In genomic region chr15:90666135-90666909, GRCh38 we compare ENCODE assay signal across 2 cellular contexts.
TF ChIP-seq lines count a peak whose summit lies in the region.

No MANE protein-coding gene starts in this region.

TF ChIP-seq in A549, 52 proteins besides CTCF, POLR2A, EP300 and RAD21 (continued from another document):
- no peak for TF ChIP-seq HMGXB4 (CRISPR knock-in tag; IDR thresholded peaks at IDR 0.05; ENCODE audit: borderline replicate concordance)
- no peak for TF ChIP-seq ZNF302 (CRISPR knock-in tag; IDR thresholded peaks at IDR 0.05)

TF ChIP-seq in GM12878, 131 proteins besides CTCF, POLR2A, EP300 and RAD21 (continued from another document):
- TF ChIP-seq ZNF687 (IDR thresholded peaks at IDR 0.05) (no peak), E4F1 (IDR thresholded peaks at IDR 0.05; ENCODE audit: borderline replicate concordance, partially characterized antibody) (no peak), DPF2 (IDR thresholded peaks at IDR 0.05) (no peak), TBL1XR1 (IDR thresholded peaks at IDR 0.05; ENCODE audit: low read depth, low read length) (no peak), ESRRA (IDR thresholded peaks at IDR 0.05; ENCODE audit: low read length) (no peak), JUNB (IDR thresholded peaks at IDR 0.05) (no peak), ZNF384 (IDR thresholded peaks at IDR 0.05; ENCODE audit: borderline replicate concordance, low read depth, low read length) (no peak), TCF7 (IDR thresholded peaks at IDR 0.05; ENCODE audit: borderline replicate concordance) (no peak), ZZZ3 (IDR thresholded peaks at IDR 0.05; ENCODE audit: control insufficient read depth, insufficient read length, low read depth) (no peak), SREBF2 (IDR thresholded peaks at IDR 0.05; ENCODE audit: low read length) (no peak), EZH2 (IDR thresholded peaks at IDR 0.05; ENCODE audit: borderline replicate concordance, control insufficient read depth, low read depth, low read length) (no peak)
- TF ChIP-seq, protein P1, sequence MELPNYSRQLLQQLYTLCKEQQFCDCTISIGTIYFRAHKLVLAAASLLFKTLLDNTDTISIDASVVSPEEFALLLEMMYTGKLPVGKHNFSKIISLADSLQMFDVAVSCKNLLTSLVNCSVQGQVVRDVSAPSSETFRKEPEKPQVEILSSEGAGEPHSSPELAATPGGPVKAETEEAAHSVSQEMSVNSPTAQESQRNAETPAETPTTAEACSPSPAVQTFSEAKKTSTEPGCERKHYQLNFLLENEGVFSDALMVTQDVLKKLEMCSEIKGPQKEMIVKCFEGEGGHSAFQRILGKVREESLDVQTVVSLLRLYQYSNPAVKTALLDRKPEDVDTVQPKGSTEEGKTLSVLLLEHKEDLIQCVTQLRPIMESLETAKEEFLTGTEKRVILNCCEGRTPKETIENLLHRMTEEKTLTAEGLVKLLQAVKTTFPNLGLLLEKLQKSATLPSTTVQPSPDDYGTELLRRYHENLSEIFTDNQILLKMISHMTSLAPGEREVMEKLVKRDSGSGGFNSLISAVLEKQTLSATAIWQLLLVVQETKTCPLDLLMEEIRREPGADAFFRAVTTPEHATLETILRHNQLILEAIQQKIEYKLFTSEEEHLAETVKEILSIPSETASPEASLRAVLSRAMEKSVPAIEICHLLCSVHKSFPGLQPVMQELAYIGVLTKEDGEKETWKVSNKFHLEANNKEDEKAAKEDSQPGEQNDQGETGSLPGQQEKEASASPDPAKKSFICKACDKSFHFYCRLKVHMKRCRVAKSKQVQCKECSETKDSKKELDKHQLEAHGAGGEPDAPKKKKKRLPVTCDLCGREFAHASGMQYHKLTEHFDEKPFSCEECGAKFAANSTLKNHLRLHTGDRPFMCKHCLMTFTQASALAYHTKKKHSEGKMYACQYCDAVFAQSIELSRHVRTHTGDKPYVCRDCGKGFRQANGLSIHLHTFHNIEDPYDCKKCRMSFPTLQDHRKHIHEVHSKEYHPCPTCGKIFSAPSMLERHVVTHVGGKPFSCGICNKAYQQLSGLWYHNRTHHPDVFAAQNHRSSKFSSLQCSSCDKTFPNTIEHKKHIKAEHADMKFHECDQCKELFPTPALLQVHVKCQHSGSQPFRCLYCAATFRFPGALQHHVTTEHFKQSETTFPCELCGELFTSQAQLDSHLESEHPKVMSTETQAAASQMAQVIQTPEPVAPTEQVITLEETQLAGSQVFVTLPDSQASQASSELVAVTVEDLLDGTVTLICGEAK (IDR thresholded peaks at IDR 0.05; ENCODE audit: borderline replicate concordance), result 0 out of 2 replicates have a peak, but pooled peaks have one; percentile 8
- TF ChIP-seq, protein P2, sequence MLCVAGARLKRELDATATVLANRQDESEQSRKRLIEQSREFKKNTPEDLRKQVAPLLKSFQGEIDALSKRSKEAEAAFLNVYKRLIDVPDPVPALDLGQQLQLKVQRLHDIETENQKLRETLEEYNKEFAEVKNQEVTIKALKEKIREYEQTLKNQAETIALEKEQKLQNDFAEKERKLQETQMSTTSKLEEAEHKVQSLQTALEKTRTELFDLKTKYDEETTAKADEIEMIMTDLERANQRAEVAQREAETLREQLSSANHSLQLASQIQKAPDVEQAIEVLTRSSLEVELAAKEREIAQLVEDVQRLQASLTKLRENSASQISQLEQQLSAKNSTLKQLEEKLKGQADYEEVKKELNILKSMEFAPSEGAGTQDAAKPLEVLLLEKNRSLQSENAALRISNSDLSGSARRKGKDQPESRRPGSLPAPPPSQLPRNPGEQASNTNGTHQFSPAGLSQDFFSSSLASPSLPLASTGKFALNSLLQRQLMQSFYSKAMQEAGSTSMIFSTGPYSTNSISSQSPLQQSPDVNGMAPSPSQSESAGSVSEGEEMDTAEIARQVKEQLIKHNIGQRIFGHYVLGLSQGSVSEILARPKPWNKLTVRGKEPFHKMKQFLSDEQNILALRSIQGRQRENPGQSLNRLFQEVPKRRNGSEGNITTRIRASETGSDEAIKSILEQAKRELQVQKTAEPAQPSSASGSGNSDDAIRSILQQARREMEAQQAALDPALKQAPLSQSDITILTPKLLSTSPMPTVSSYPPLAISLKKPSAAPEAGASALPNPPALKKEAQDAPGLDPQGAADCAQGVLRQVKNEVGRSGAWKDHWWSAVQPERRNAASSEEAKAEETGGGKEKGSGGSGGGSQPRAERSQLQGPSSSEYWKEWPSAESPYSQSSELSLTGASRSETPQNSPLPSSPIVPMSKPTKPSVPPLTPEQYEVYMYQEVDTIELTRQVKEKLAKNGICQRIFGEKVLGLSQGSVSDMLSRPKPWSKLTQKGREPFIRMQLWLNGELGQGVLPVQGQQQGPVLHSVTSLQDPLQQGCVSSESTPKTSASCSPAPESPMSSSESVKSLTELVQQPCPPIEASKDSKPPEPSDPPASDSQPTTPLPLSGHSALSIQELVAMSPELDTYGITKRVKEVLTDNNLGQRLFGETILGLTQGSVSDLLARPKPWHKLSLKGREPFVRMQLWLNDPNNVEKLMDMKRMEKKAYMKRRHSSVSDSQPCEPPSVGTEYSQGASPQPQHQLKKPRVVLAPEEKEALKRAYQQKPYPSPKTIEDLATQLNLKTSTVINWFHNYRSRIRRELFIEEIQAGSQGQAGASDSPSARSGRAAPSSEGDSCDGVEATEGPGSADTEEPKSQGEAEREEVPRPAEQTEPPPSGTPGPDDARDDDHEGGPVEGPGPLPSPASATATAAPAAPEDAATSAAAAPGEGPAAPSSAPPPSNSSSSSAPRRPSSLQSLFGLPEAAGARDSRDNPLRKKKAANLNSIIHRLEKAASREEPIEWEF (IDR thresholded peaks at IDR 0.05; ENCODE audit: insufficient replicate concordance, low read depth, low read length), result no peak
- TF ChIP-seq, protein P3, sequence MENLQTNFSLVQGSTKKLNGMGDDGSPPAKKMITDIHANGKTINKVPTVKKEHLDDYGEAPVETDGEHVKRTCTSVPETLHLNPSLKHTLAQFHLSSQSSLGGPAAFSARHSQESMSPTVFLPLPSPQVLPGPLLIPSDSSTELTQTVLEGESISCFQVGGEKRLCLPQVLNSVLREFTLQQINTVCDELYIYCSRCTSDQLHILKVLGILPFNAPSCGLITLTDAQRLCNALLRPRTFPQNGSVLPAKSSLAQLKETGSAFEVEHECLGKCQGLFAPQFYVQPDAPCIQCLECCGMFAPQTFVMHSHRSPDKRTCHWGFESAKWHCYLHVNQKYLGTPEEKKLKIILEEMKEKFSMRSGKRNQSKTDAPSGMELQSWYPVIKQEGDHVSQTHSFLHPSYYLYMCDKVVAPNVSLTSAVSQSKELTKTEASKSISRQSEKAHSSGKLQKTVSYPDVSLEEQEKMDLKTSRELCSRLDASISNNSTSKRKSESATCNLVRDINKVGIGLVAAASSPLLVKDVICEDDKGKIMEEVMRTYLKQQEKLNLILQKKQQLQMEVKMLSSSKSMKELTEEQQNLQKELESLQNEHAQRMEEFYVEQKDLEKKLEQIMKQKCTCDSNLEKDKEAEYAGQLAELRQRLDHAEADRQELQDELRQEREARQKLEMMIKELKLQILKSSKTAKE (IDR thresholded peaks at IDR 0.05; ENCODE audit: low read depth, poor library complexity, severe bottlenecking), result peak; percentile 17
